In genomic region chr7:135938086-135938485, GRCh38 we compare ENCODE assay signal across 20 cellular contexts.
"Had no signal": no experiment of that assay in that cellular context is flagged by ENCODE, and none has a peak within 500 bp of the region (broad histone marks: within the 10 kb centered on the region; RNA-seq: fewer than 3 reads in every experiment).

No MANE protein-coding gene starts in this region.

- H3K4me3 ChIP-seq: adrenal gland, breast epithelium, gastrocnemius medialis, left ventricle myocardium inferior, spleen, thyroid gland had no signal

- H3K9me3 Mint-ChIP-seq: activated B cell treated with CpG ODN at 0.5 μM for 24 hours; activated CD4-positive, alpha-beta memory T cell treated with anti-CD3 and anti-CD28 coated beads for 36 hours; activated naive CD4-positive, alpha-beta T cell treated with anti-CD3 and anti-CD28 coated beads, Interleukin-2, amount 50 U/mL, for 72 hours; naive thymus-derived CD8-positive, alpha-beta T cell had no signal

- H3K36me3 ChIP-seq: adrenal gland, breast epithelium, gastrocnemius medialis, left ventricle myocardium inferior, thyroid gland had no signal

- H3K36me3 Mint-ChIP-seq: activated CD4-positive, alpha-beta memory T cell treated with anti-CD3 and anti-CD28 coated beads for 36 hours had no signal

- H3K27me3 ChIP-seq: adrenal gland, breast epithelium, gastrocnemius medialis, spleen, thyroid gland had no signal

- H3K4me3 Mint-ChIP-seq: activated B cell treated with CpG ODN at 0.5 μM for 24 hours; activated CD4-positive, alpha-beta memory T cell treated with anti-CD3 and anti-CD28 coated beads for 36 hours had no signal

- H3K27ac Mint-ChIP-seq: activated CD4-positive, alpha-beta memory T cell treated with anti-CD3 and anti-CD28 coated beads for 36 hours had no signal

- DNase-seq: activated B cell treated with CpG ODN at 0.5 μM for 24 hours; activated CD4-positive, alpha-beta memory T cell treated with anti-CD3 and anti-CD28 coated beads for 36 hours; activated CD4-positive, alpha-beta T cell treated with anti-CD3 and anti-CD28 coated beads for 4 hours; activated gamma-delta T cell treated with Interleukin-2 at 50 U/mL for 16 hours; adrenal gland; effector CD4-positive, alpha-beta T cell; gastrocnemius medialis; head of caudate nucleus; kidney; left ventricle myocardium inferior; mammary epithelial cell; naive thymus-derived CD8-positive, alpha-beta T cell; nucleus accumbens; spleen; stimulated activated naive CD4-positive, alpha-beta T cell treated with Interleukin-2 at 50 U/mL for 16 hours; thyroid gland had no signal

- H3K4me1 ChIP-seq: breast epithelium had no signal

- H3K27ac ChIP-seq: adrenal gland, breast epithelium, gastrocnemius medialis, left ventricle myocardium inferior, thyroid gland had no signal

- H3K27me3 Mint-ChIP-seq: activated B cell treated with CpG ODN at 0.5 μM for 24 hours; activated CD4-positive, alpha-beta memory T cell treated with anti-CD3 and anti-CD28 coated beads for 36 hours; naive thymus-derived CD8-positive, alpha-beta T cell had no signal

- H3K9me3 ChIP-seq: adrenal gland, breast epithelium, gastrocnemius medialis, left ventricle myocardium inferior, spleen, thyroid gland had no signal

- ATAC-seq: activated naive CD4-positive, alpha-beta T cell treated with anti-CD3 and anti-CD28 coated beads, Interleukin-2, amount 50 U/mL, for 72 hours; esophagus mucosa; gastrocnemius medialis; naive thymus-derived CD8-positive, alpha-beta T cell; sciatic nerve had no signal
